14 cellular contexts compared by ENCODE assay signal in the genomic region with DNA sequence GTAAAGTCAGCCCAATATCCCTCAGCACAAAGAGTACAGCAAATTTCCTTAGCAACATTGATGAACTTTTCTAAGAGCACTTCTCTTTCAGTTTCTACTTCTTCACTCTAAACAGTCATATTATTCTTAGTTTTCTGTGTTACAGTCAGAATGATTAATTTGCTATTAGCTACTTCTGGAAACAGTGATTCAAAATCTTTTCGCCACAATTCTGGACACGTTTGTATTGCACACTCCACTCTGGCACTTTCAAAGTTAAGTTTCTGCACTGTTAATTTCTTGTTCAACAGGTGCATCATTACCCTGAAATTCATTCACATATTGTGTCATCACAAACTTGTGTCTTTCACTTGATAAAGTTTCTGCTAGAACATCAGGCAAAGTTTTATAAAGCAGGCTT.
"Had no signal": no experiment of that assay in that cellular context is flagged by ENCODE, and none has a peak within 500 bp of the region (broad histone marks: within the 10 kb centered on the region; RNA-seq: fewer than 3 reads in every experiment).

No MANE protein-coding gene starts in this region.

- H3K4me1 ChIP-seq: breast epithelium, uterus had no signal

- H3K27me3 ChIP-seq: ascending aorta, breast epithelium, pancreas, sigmoid colon, spleen, thyroid gland, uterus had no signal

- DNase-seq: activated CD4-positive, alpha-beta T cell treated with anti-CD3 and anti-CD28 coated beads, Interleukin-2, amount 50 U/mL, for 4 hours; activated T-cell treated with anti-CD3 and anti-CD28 coated beads, Interleukin-2, amount 50 U/mL, for 72 hours; effector memory CD4-positive, alpha-beta T cell; foreskin melanocyte; kidney glomerular epithelial cell; left ventricle myocardium superior; naive thymus-derived CD8-positive, alpha-beta T cell; pancreas; sigmoid colon; spleen; thyroid gland; uterus had no signal

- H3K4me3 ChIP-seq: ascending aorta, breast epithelium, pancreas, sigmoid colon, spleen, thyroid gland, uterus had no signal

- H3K36me3 ChIP-seq: ascending aorta, breast epithelium, pancreas, sigmoid colon, spleen, thyroid gland, uterus had no signal

- H3K9me3 ChIP-seq: ascending aorta, breast epithelium, pancreas, sigmoid colon, spleen, thyroid gland, uterus had no signal

- H3K27ac ChIP-seq: ascending aorta, breast epithelium, pancreas, sigmoid colon, spleen, thyroid gland, uterus had no signal

- ATAC-seq: left ventricle myocardium superior; naive thymus-derived CD8-positive, alpha-beta T cell; pancreas had no signal
